ENCODE assay signal across 8 cellular contexts in the genomic region with DNA sequence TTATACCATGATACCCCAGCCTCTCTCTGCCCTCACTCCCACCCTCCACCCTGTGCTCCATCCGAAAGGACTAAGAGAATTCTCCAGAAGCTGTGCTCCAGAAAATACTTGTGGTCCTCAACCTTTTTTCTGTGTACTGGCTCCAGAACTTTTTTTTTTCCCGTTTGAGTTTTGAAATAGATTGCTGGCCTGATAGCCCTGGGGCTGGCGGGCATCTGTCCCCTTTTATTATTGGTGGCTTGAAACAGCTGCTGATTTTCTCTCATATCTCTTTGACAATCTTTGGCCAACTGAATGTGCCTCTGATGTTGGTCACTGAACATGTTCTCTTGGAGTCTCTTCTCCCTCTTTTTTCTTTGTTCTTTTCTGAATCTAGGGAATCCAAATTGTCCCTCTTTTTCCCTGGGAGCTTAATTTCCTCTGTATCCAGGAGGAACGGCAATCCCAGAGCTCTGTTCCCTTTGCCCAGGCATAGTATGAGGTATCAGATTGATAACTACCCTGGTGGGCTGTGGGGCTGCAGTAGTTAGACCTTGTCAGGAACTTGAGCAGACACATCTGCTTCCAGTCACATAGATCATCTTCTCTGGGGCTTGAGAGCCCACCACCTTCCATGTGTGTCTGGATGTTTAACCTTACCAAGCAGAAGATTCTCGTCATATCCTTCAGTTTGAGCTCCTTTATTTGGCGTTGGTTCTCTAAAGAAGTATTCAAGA. TPM values are rescaled to one million over a fixed set of nuclear protein-coding genes. Genes with fewer than 3 reads are reported as not detected.
DNase-seq lines count a peak whose midpoint lies in the region; ATAC-seq, FAIRE-seq and TF ChIP-seq lines count a peak whose summit lies in the region.

No MANE protein-coding gene starts in this region.

- no peak overlapping the region for H2BK12ac ChIP-seq in mesenchymal stem cell (ENCODE audit: low read length in 2 of 2)

- H4K8ac ChIP-seq in mesenchymal stem cell (ENCODE audit: low read length): no peak overlapping the region

- H2BK5ac ChIP-seq in mesenchymal stem cell (ENCODE audit: low read depth, low read length, poor library complexity, severe bottlenecking): no peak overlapping the region

- no peaks in the 10 kb centered on the region for H3K9me3 Mint-ChIP-seq in activated naive CD4-positive, alpha-beta T cell treated with anti-CD3 and anti-CD28 coated beads, Interleukin-2, amount 10 ng/mL, durations not matched to agents 7 days and 5 days
- no peaks in the 10 kb centered on the region for H3K9me3 Mint-ChIP-seq in type B pancreatic cell

- H4K20me1 ChIP-seq in GM12878 (ENCODE audit: control insufficient read depth, insufficient read depth): no peaks in the 10 kb centered on the region

- SMC1A ChIA-PET in GM12878 (lab: Charles Lee; ENCODE audit: uncharacterized antibody, unreplicated experiment): interaction anchor here (0.6 to 5.8 kb wide), 15 partner anchors 17 to 412 kb away, joined by 3 to 116 read pairs (median 4); partner anchors contain the start of genes DEF6, FANCE and RPL10A

- H3K27me3 Mint-ChIP-seq in activated naive CD4-positive, alpha-beta T cell treated with anti-CD3 and anti-CD28 coated beads, Interleukin-2, amount 10 ng/mL, durations not matched to agents 7 days and 5 days: peaks cover 4% of the 10 kb centered on the region
- peaks cover 3% of the 10 kb centered on the region for H3K27me3 Mint-ChIP-seq in type B pancreatic cell

- no peaks in the 10 kb centered on the region for H3K27me3 ChIP-seq in GM12878 (replicated peaks in 1 of 2; ENCODE audit: control insufficient read depth in 2 of 2, insufficient read depth in 2 of 2, low read length in 1 of 2)
- peaks cover 0 to 5% of the 10 kb centered on the region in 2 experiments for H3K27me3 ChIP-seq in mesenchymal stem cell (ENCODE audit: control insufficient read depth in 1 of 2, insufficient read depth in 1 of 2, low read length in 2 of 2)

- FAIRE-seq in GM12878 (lab: Jason Lieb, UNC): no peak

- no peak for TF ChIP-seq EP300 in GM12878 (IDR thresholded peaks at IDR 0.05; ENCODE audit: borderline replicate concordance in 1 of 2, control insufficient read depth in 1 of 2, low read depth in 2 of 2, low read length in 2 of 2)

- no peak overlapping the region for H2BK120ac ChIP-seq in mesenchymal stem cell (ENCODE audit: low read depth, low read length)

- POLR2A ChIA-PET in GM12878 (lab: Charles Lee): interaction anchor here (0.5 to 1.4 kb wide), 6 partner anchors 19 to 395 kb away, joined by 3 to 4 read pairs (median 3); no protein-coding TSS in a partner anchor

- H3K36me3 ChIP-seq in GM12878 (ENCODE audit: control insufficient read depth in 2 of 2, insufficient read depth in 2 of 2, low read length in 1 of 2): 0 out of 4 replicates have a peak, but pooled peaks cover 0 to 3% of the 10 kb centered on the region in 2 experiments
- peaks cover 17 to 33% of the 10 kb centered on the region in 2 experiments for H3K36me3 ChIP-seq in mesenchymal stem cell (ENCODE audit: control insufficient read depth in 1 of 2, insufficient read depth in 2 of 2, low read depth in 1 of 2, low read length in 2 of 2)

- H3K79me2 ChIP-seq in GM12878 (ENCODE audit: control insufficient read depth, insufficient read depth, low read length): peaks cover 34% of the 10 kb centered on the region

- no peak overlapping the region for H3K14ac ChIP-seq in mesenchymal stem cell (ENCODE audit: low read length in 2 of 2)

- peaks cover 8% of the 10 kb centered on the region for H3K4me1 ChIP-seq in GM12878 (ENCODE audit: control insufficient read depth, insufficient read depth, low read length)
- H3K4me1 ChIP-seq in mesenchymal stem cell (ENCODE audit: control insufficient read depth, insufficient read depth, low read depth, low read length): peaks cover 6% of the 10 kb centered on the region

- no peak overlapping the region for H2BK15ac ChIP-seq in mesenchymal stem cell (ENCODE audit: low read depth, poor library complexity, severe bottlenecking)

- H4K91ac ChIP-seq in mesenchymal stem cell (ENCODE audit: low read length): no peak overlapping the region

- no peak for TF ChIP-seq CTCF in GM12878 (IDR thresholded peaks at IDR 0.05 in 2 of 3, conservative IDR thresholded peaks at IDR 0.05 in 1 of 3; ENCODE audit: control insufficient read depth in 2 of 3, extremely low read depth in 1 of 3, insufficient read depth in 1 of 3, low read depth in 3 of 3, low read length in 3 of 3)
- no peak for TF ChIP-seq CTCF in type B pancreatic cell (conservative IDR thresholded peaks at IDR 0.05)

- no peak overlapping the region for H3K18ac ChIP-seq in mesenchymal stem cell (ENCODE audit: low read depth in 1 of 2, low read length in 2 of 2)

- no peak for TF ChIP-seq POLR2A in GM12878 (IDR thresholded peaks at IDR 0.05; ENCODE audit: low read depth, low read length)

- H3K23ac ChIP-seq in mesenchymal stem cell (ENCODE audit: low read length in 2 of 2): peak overlapping the region in 1 of 2 experiments; percentile 9

- in situ Hi-C loops in GM12878 (cut with MboI): loop anchor here (5.0 kb wide), 1 partner anchor 108 kb away; the partner anchor contains the start of gene FANCE

- BruUV-seq in GM12878 (replicated peaks; lab: Mats Ljungman, UMichigan): no TSS peak

- intact Hi-C loops in GM12878 (cut with micrococcal nuclease; ENCODE audit: unreplicated experiment): loop anchor here (2.0 to 10.0 kb wide), 2 partner anchors 59 to 391 kb away; partner anchors contain the start of gene ARMC12

- H3K4me2 ChIP-seq in GM12878 (ENCODE audit: control insufficient read depth, insufficient read depth) (peak overlapping the region; percentile 98), mesenchymal stem cell (ENCODE audit: low read length, poor library complexity, severe bottlenecking) (no peak overlapping the region)

- H2AFZ ChIP-seq in GM12878 (ENCODE audit: control insufficient read depth, low read depth, low read length) (no peak overlapping the region), mesenchymal stem cell (ENCODE audit: low read depth, low read length) (no peak overlapping the region)

- H3K4ac ChIP-seq in mesenchymal stem cell (ENCODE audit: low read depth in 1 of 2, low read length in 2 of 2): no peak overlapping the region

- WGBS in GM12878 (ENCODE audit: insufficient coverage, insufficient replicate concordance, low lambda C conversion rate, missing lambda C conversion rate): 81% methylated on average over 6 of the region's 6 CpGs
- 94% methylated on average over 6 of the region's 6 CpGs for WGBS in mesenchymal stem cell

- H3K9ac ChIP-seq in GM12878 (ENCODE audit: control insufficient read depth, insufficient read depth, low read length) (peak overlapping the region; percentile 81; the same call in 1 of the 2 replicates), mesenchymal stem cell (ENCODE audit: low read length) (peak overlapping the region; percentile 94)

- DNase-seq in activated naive CD4-positive, alpha-beta T cell treated with anti-CD3 and anti-CD28 coated beads, Interleukin-2, amount 10 ng/mL, durations not matched to agents 7 days and 5 days: no peak
- no peak for DNase-seq in activated naive CD4-positive, alpha-beta T cell (lab: John Stamatoyannopoulos, UW)
- DNase-seq in GM12878 (ENCODE audit: low read depth, low spot score) (no peak), mesenchymal stem cell (no peak), type B pancreatic cell (ENCODE audit: extremely low spot score, unreplicated experiment) (no peak), SIG-M5 treated with dmso at 0.1 percent for 504 hours (lab: John Stamatoyannopoulos, UW; ENCODE audit: unreplicated experiment) (no peak), GDM1 (lab: John Stamatoyannopoulos, UW) (no peak)

- peaks cover 40% of the 10 kb centered on the region for H3K79me1 ChIP-seq in mesenchymal stem cell (replicated peaks; ENCODE audit: low read length, poor library complexity, severe bottlenecking)

- CTCF ChIA-PET in activated naive CD4-positive, alpha-beta T cell treated with anti-CD3 and anti-CD28 coated beads, Interleukin-2, amount 10 ng/mL, durations not matched to agents 7 days and 5 days (lab: Charles Lee): interaction anchor here (1.5 to 7.2 kb wide), 7 partner anchors 47 to 123 kb away, joined by 7 to 114 read pairs (median 9); partner anchors contain the start of genes DEF6 and RPL10A
- CTCF ChIA-PET in GM12878 (lab: Yijun Ruan, JAX): interaction anchor here (0.6 to 6.8 kb wide), 14 partner anchors 15 to 340 kb away, joined by 3 to 177 read pairs (median 4); partner anchors contain the start of genes DEF6, FANCE and RPL10A

- H3K36me3 Mint-ChIP-seq in activated naive CD4-positive, alpha-beta T cell treated with anti-CD3 and anti-CD28 coated beads, Interleukin-2, amount 10 ng/mL, durations not matched to agents 7 days and 5 days: peaks cover 40% of the 10 kb centered on the region
- peaks cover 8% of the 10 kb centered on the region for H3K36me3 Mint-ChIP-seq in type B pancreatic cell

- peaks cover 64% of the 10 kb centered on the region for H3K4me1 Mint-ChIP-seq in activated naive CD4-positive, alpha-beta T cell treated with anti-CD3 and anti-CD28 coated beads, Interleukin-2, amount 10 ng/mL, durations not matched to agents 7 days and 5 days
- H3K4me1 Mint-ChIP-seq in type B pancreatic cell (ENCODE audit: unreplicated experiment): peaks cover 33% of the 10 kb centered on the region

- RAD21 ChIA-PET in GM12878 (lab: Charles Lee; ENCODE audit: unreplicated experiment): interaction anchor here (0.6 to 5.8 kb wide), 10 partner anchors 16 to 390 kb away, joined by 3 to 125 read pairs (median 4); partner anchors contain the start of genes DEF6, FANCE and RPL10A

- peak overlapping the region; percentile 95 for H3K4me3 Mint-ChIP-seq in activated naive CD4-positive, alpha-beta T cell treated with anti-CD3 and anti-CD28 coated beads, Interleukin-2, amount 10 ng/mL, durations not matched to agents 7 days and 5 days
- H3K4me3 Mint-ChIP-seq in type B pancreatic cell: peak overlapping the region; percentile 96

- no peak overlapping the region for H2AK5ac ChIP-seq in mesenchymal stem cell (ENCODE audit: low read length, severe bottlenecking)

- H3K9me3 ChIP-seq in GM12878 (replicated peaks; ENCODE audit: control insufficient read depth, insufficient read depth, low read length): no peaks in the 10 kb centered on the region
- no peaks in the 10 kb centered on the region for H3K9me3 ChIP-seq in mesenchymal stem cell (ENCODE audit: control insufficient read depth, low read length)

- H3K27ac ChIP-seq in GM12878 (ENCODE audit: control insufficient read depth, insufficient read depth) (no peak overlapping the region), mesenchymal stem cell (ENCODE audit: low read length, poor library complexity, severe bottlenecking) (no peak overlapping the region)

- H3K4me3 ChIP-seq in GM12878: peak overlapping the region; percentile 84
- peak overlapping the region in 1 of 2 experiments; percentile 93 for H3K4me3 ChIP-seq in mesenchymal stem cell (ENCODE audit: insufficient read depth in 1 of 2, low read depth in 1 of 2, low read length in 2 of 2)

- no peak for ATAC-seq in GM12878
- ATAC-seq in GM19035 (IDR thresholded peaks at IDR 0.05; ENCODE audit: unreplicated experiment): no peak

- H3K27ac Mint-ChIP-seq in activated naive CD4-positive, alpha-beta T cell treated with anti-CD3 and anti-CD28 coated beads, Interleukin-2, amount 10 ng/mL, durations not matched to agents 7 days and 5 days: peak overlapping the region; percentile 72
- peak overlapping the region; percentile 91 for H3K27ac Mint-ChIP-seq in type B pancreatic cell

- no peak for TF ChIP-seq RAD21 in GM12878 (IDR thresholded peaks at IDR 0.05; ENCODE audit: insufficient read depth, low read depth, low read length)

RNA-seq across cellular contexts. Expression of gene PPARD, which starts 1.6 kb away (rescaled TPM):
- 6.0 and 6.6 TPM in 2 replicates for total RNA-seq in GM12878 (2013; cell fraction: nucleolus; rRNA removed)
- total RNA-seq in GM12878 (2014; rRNA removed) (4.5 and 4.9 TPM in 2 replicates), GM12878 (2014; rRNA removed; fragmentation: Illumina TruSeq; extraction: Trizol) (2.8 and 3.2 TPM in 2 replicates), GM12878 (2021) (12.2 and 12.3 TPM in 2 replicates), type B pancreatic cell (ENCODE audit: low replicate concordance) (21.9 and 27.1 TPM in 2 replicates)
- 3.6 TPM for polyA plus RNA-seq in GM12878 (2011; ENCODE audit: low read depth)
- polyA plus RNA-seq in GM12878 (2011; rRNA removed) (3.3 and 5.7 TPM in 2 replicates), GM12878 (2014; fragmentation: Illumina TruSeq; extraction: Trizol) (3.1 and 7.9 TPM in 2 replicates), GM12878 (2014; fragmentation: Nextera tagmentation; extraction: Ambion mirVana) (under 1 TPM; 0.05 to 0.38 TPM), GM12878 (2014; rRNA removed) (12.6 and 14.5 TPM in 2 replicates), GM12878 (2016; fragmentation: Nextera tagmentation; extraction: Ambion mirVana) (1 to 10 TPM; 7.7 to 8.6 TPM)
- polyA plus RNA-seq in GM12878 (2011; cell fraction: cytosol; rRNA removed): 7.8 and 10.6 TPM in 2 replicates
- 15.9 and 17.3 TPM in 2 replicates for polyA plus RNA-seq in GM12878 (2011; cell fraction: nucleus; rRNA removed)
- polyA plus RNA-seq in GM12878 (2012): 6.9 and 8.9 TPM in 2 replicates
- 4.5 and 7.5 TPM in 2 replicates for polyA minus RNA-seq in GM12878 (2011; rRNA and poly(A)+ RNA removed)
- 3.2 and 3.7 TPM in 2 replicates for polyA minus RNA-seq in GM12878 (2011; cell fraction: cytosol; rRNA and poly(A)+ RNA removed)
- 2.3 and 3.5 TPM in 2 replicates for polyA minus RNA-seq in GM12878 (2011; cell fraction: nucleus; rRNA and poly(A)+ RNA removed)
- 25.3 TPM for polyA plus RNA-seq in mesenchymal stem cell (2013, experiment 1 of 2)
- 24.6 TPM for polyA plus RNA-seq in mesenchymal stem cell (2013, experiment 2 of 2)

RNA-seq across cellular contexts. Expression of gene DEF6, which starts 46.4 kb away (rescaled TPM):
- 29.5 and 31.1 TPM in 2 replicates for total RNA-seq in GM12878 (2013; cell fraction: nucleolus; rRNA removed)
- total RNA-seq in GM12878 (2014; rRNA removed) (51.1 and 55.3 TPM in 2 replicates), GM12878 (2014; rRNA removed; fragmentation: Illumina TruSeq; extraction: Trizol) (26.9 and 29.3 TPM in 2 replicates), GM12878 (2021) (58.1 and 66.3 TPM in 2 replicates), type B pancreatic cell (ENCODE audit: low replicate concordance) (6.2 and 12.1 TPM in 2 replicates)
- 14.7 TPM for polyA plus RNA-seq in GM12878 (2011; ENCODE audit: low read depth)
- polyA plus RNA-seq in GM12878 (2011; rRNA removed) (26.1 and 42.3 TPM in 2 replicates), GM12878 (2014; fragmentation: Illumina TruSeq; extraction: Trizol) (9.3 and 21.6 TPM in 2 replicates), GM12878 (2014; fragmentation: Nextera tagmentation; extraction: Ambion mirVana) (1 to 10 TPM; 3.3 to 5.1 TPM), GM12878 (2014; rRNA removed) (59.8 and 72.1 TPM in 2 replicates), GM12878 (2016; fragmentation: Nextera tagmentation; extraction: Ambion mirVana) (10 to 100 TPM; 59.9 to 69.5 TPM)
- 52.1 and 69.4 TPM in 2 replicates for polyA plus RNA-seq in GM12878 (2011; cell fraction: cytosol; rRNA removed)
- 108 and 140 TPM in 2 replicates for polyA plus RNA-seq in GM12878 (2011; cell fraction: nucleus; rRNA removed)
- 35.5 and 37.3 TPM in 2 replicates for polyA plus RNA-seq in GM12878 (2012)
- polyA minus RNA-seq in GM12878 (2011; rRNA and poly(A)+ RNA removed): 34.4 and 55.3 TPM in 2 replicates
- polyA minus RNA-seq in GM12878 (2011; cell fraction: cytosol; rRNA and poly(A)+ RNA removed): 20.3 and 20.8 TPM in 2 replicates
- polyA minus RNA-seq in GM12878 (2011; cell fraction: nucleus; rRNA and poly(A)+ RNA removed): 24.4 and 32.3 TPM in 2 replicates
- polyA plus RNA-seq in mesenchymal stem cell (2013, experiment 1 of 2): 1.8 TPM
- 1.2 TPM for polyA plus RNA-seq in mesenchymal stem cell (2013, experiment 2 of 2)
